28 cellular contexts compared by ENCODE assay signal in the genomic region with DNA sequence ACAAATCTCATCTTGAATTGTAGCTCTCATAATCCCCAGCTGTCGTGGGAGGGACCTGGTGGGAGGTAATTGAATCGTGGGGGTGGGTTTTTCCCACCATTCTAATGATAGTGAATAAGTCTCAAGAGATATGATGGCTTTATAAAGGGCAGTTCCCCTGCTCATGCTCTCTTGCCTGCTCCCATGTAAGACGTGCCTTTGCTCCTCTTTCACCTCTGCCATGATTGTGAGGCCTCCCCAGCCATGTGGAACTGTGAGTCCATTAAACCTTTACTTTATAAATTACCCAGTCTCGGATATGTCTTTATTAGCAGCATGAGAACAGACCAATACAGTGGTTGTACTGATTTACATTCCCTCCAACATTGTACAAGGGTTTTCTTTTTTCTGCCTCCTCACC.
"Had no signal": no experiment of that assay in that cellular context is flagged by ENCODE, and none has a peak within 500 bp of the region (broad histone marks: within the 10 kb centered on the region; RNA-seq: fewer than 3 reads in every experiment).

No MANE protein-coding gene starts in this region.

- H3K36me3 Mint-ChIP-seq: mesothelial cell of epicardium had no signal

- H3K9me3 ChIP-seq: colonic mucosa, esophagus squamous epithelium, left lung, lower lobe of right lung had no signal

- ATAC-seq: effector memory CD8-positive, alpha-beta T cell; esophagus mucosa; gastrocnemius medialis; heart right ventricle; left cardiac atrium; left lung; left ventricle myocardium superior; lower lobe of right lung; mucosa of descending colon had no signal

- H3K4me1 ChIP-seq: colonic mucosa, esophagus squamous epithelium, gastrocnemius medialis, heart right ventricle, left lung, lower lobe of right lung had no signal

- H3K27ac Mint-ChIP-seq: dendritic cell treated with granulocyte-macrophage colony-stimulating factor and Interleukin-4, amounts not matched to agents 40 ng/mL and 50 ng/mL, for 4 days; effector memory CD8-positive, alpha-beta T cell; endodermal cell; mesothelial cell of epicardium; naive B cell had no signal

- H3K27ac ChIP-seq: colonic mucosa, epithelial cell of prostate, esophagus squamous epithelium, gastrocnemius medialis, heart right ventricle, left lung, lower lobe of right lung had no signal

- H3K9me3 Mint-ChIP-seq: effector memory CD8-positive, alpha-beta T cell; naive B cell had no signal

- H3K4me3 ChIP-seq: colonic mucosa, esophagus squamous epithelium, gastrocnemius medialis, heart right ventricle, left lung, lower lobe of right lung, mucosa of descending colon had no signal

- H3K36me3 ChIP-seq: colonic mucosa, esophagus squamous epithelium, gastrocnemius medialis, heart right ventricle, left lung, lower lobe of right lung had no signal

- FAIRE-seq: endometrium, islet of Langerhans, keratinocyte had no signal

- H3K27me3 ChIP-seq: colonic mucosa, gastrocnemius medialis, left lung had no signal

- DNase-seq: colonic mucosa; cortex of kidney; effector CD8-positive, alpha-beta T cell; effector memory CD8-positive, alpha-beta T cell; endodermal cell; erythroblast; esophagus squamous epithelium; foreskin fibroblast; foreskin melanocyte; gastrocnemius medialis; glutamatergic neuron; head of caudate nucleus; heart right ventricle; hippocampal formation; left cardiac atrium; left lung; left ventricle myocardium superior; lower lobe of right lung; mesenchymal stem cell; mucosa of descending colon; naive B cell had no signal

- H3K4me1 Mint-ChIP-seq: mesothelial cell of epicardium, naive B cell had no signal

- H3K4me3 Mint-ChIP-seq: dendritic cell treated with granulocyte-macrophage colony-stimulating factor and Interleukin-4, amounts not matched to agents 40 ng/mL and 50 ng/mL, for 4 days; effector memory CD8-positive, alpha-beta T cell; endodermal cell; mesothelial cell of epicardium; naive B cell had no signal
